20 cellular contexts compared by ENCODE assay signal in genomic region chr3:66520716-66521115, GRCh38.
A peak's percentile ranks its signal among the peaks of the same experiment; 100 is the strongest.
DNase-seq lines count a peak whose midpoint lies in the region; ATAC-seq and TF ChIP-seq lines count a peak whose summit lies in the region.
"Had no signal": no experiment of that assay in that cellular context is flagged by ENCODE, and none has a peak within 500 bp of the region (broad histone marks: within the 10 kb centered on the region; RNA-seq: fewer than 3 reads in every experiment).

No MANE protein-coding gene starts in this region.

- peaks cover 15% of the 10 kb centered on the region for H3K4me1 Mint-ChIP-seq in nephron progenitor cell

- peaks cover 19% of the 10 kb centered on the region for H3K27me3 Mint-ChIP-seq in nephron progenitor cell (ENCODE audit: low read depth, poor library complexity)

- TF ChIP-seq CTCF in cardiac fibroblast (IDR thresholded peaks at IDR 0.05; ENCODE audit: low read depth, low read length): no peak
- no peak for TF ChIP-seq CTCF in nephron progenitor cell (IDR thresholded peaks at IDR 0.05)

- H3K27ac Mint-ChIP-seq in nephron progenitor cell: no peak overlapping the region
- H3K27ac Mint-ChIP-seq: CD4-positive, alpha-beta memory T cell had no signal

- H3K4me3 Mint-ChIP-seq in nephron progenitor cell: no peak overlapping the region
- H3K4me3 Mint-ChIP-seq: CD4-positive, alpha-beta memory T cell; IgD-negative memory B cell had no signal

- DNase-seq in NCI-H226: peak; percentile 27
- DNase-seq in cardiac fibroblast (ENCODE audit: low read depth in 2 of 2): peak; percentile 46 to 71
- peak; percentile 70 for DNase-seq in iris pigment epithelial cell (ENCODE audit: low read depth)
- DNase-seq in stimulated activated CD4-positive, alpha-beta T cell treated with anti-CD3 and anti-CD28 coated beads, Interleukin-1b, Interleukin-23, amount 100 ng/mL, for 48 hours: no peak
- DNase-seq in nephron progenitor cell: no peak
- DNase-seq in SIG-M5 (lab: John Stamatoyannopoulos, UW): no peak
- DNase-seq: Caco-2; CD4-positive, alpha-beta memory T cell; DMS 273 treated with DMSO at 0.1 percent for 48 hours; DMS79 treated with DMSO at 0.1 percent for 48 hours; NCI-H1694 treated with DMSO at 0.1 percent for 48 hours; NCI-H446 treated with DMSO at 0.1 percent for 48 hours; NCI-H526 treated with DMSO at 0.1 percent for 48 hours; OCI-M1 had no signal

- H3K9me3 Mint-ChIP-seq in nephron progenitor cell: peaks cover 14% of the 10 kb centered on the region
- H3K9me3 Mint-ChIP-seq: CD4-positive, alpha-beta memory T cell had no signal

- no peaks in the 10 kb centered on the region for H3K36me3 Mint-ChIP-seq in nephron progenitor cell (ENCODE audit: low read depth)
- H3K36me3 Mint-ChIP-seq: CD4-positive, alpha-beta memory T cell had no signal

- H3K4me3 ChIP-seq in cardiac fibroblast (replicated peaks in 1 of 2; ENCODE audit: low read depth in 2 of 2, low read length in 2 of 2): no peak overlapping the region
- H3K4me3 ChIP-seq: BLaER1 treated with 17β-estradiol and CSF1 and Interleukin-3, amounts not matched to agents 10 nM and 100 nM; GM12878; SJSA1 had no signal

- no peak for ATAC-seq in GM21737 (IDR thresholded peaks at IDR 0.05; ENCODE audit: unreplicated experiment)
- ATAC-seq: GM12878, HCT116 had no signal

Comparison
In these comparisons a context has a peak if more than half of its experiments do, and no peak if none do; other contexts are left out.
1. DNase-seq: peak in NCI-H226 (single experiment), cardiac fibroblast (2 of 2) and iris pigment epithelial cell (single experiment); none in stimulated activated CD4-positive, alpha-beta T cell treated with anti-CD3 and anti-CD28 coated beads, Interleukin-1b, Interleukin-23, amount 100 ng/mL, for 48 hours (single experiment), nephron progenitor cell (single experiment) and SIG-M5 (single experiment).